9 cellular contexts compared by ENCODE assay signal in the genomic region with DNA sequence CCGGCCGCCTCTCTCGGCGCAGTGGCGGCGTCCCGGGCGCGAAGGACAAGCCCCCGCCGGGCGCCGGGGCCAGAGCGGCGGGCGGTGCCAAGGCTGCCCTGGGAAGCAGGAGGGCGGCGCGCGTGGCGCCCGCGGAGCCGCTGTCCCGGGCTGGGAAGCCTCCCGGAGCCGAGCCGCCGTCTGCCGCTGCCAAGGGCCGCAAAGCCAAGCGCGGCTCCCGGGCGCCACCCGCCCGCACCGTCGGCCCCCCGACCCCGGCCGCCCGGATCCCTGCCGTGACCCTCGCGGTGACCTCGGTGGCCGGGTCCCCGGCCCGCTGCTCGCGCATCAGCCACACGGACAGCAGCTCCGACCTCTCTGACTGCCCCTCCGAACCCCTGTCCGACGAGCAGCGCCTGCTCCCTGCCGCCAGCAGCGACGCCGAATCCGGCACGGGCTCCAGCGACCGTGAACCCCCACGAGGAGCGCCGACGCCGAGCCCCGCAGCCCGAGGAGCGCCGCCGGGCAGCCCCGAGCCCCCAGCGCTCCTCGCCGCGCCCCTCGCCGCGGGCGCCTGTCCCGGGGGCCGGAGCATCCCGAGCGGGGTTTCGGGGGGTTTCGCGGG. TPM values are rescaled to one million over a fixed set of nuclear protein-coding genes. Genes with fewer than 3 reads are reported as not detected.
DNase-seq lines count a peak whose midpoint lies in the region; ATAC-seq, FAIRE-seq and TF ChIP-seq lines count a peak whose summit lies in the region.
"Had no signal": no experiment of that assay in that cellular context is flagged by ENCODE, and none has a peak within 500 bp of the region (broad histone marks: within the 10 kb centered on the region; RNA-seq: fewer than 3 reads in every experiment).

No MANE protein-coding gene starts in this region.

- H3F3A ChIP-seq in MM.1S (ENCODE audit: insufficient read depth, low read length), result peaks cover 13% of the 10 kb centered on the region

- H3K9me3 ChIP-seq in MM.1S (replicated peaks; ENCODE audit: insufficient read depth, low read length), result no peaks in the 10 kb centered on the region

- ATAC-seq in activated naive CD4-positive, alpha-beta T cell treated with anti-CD3 and anti-CD28 coated beads, Interleukin-2, amount 50 U/mL, for 72 hours, result no peak
- ATAC-seq in GM21576 (IDR thresholded peaks at IDR 0.05; ENCODE audit: unreplicated experiment), result no peak

- H3K27ac ChIP-seq in MM.1S (ENCODE audit: low read length), result peak overlapping the region; percentile 51; the same call in 1 of the 2 replicates

- peaks cover 0 to 5% of the 10 kb centered on the region in 2 donors for H3K36me3 Mint-ChIP-seq in activated naive CD4-positive, alpha-beta T cell treated with anti-CD3 and anti-CD28 coated beads, Interleukin-2, amount 50 U/mL, for 72 hours
- H3K36me3 Mint-ChIP-seq in dendritic cell treated with granulocyte-macrophage colony-stimulating factor and Interleukin-4, amounts not matched to agents 40 ng/mL and 50 ng/mL, for 4 days (ENCODE audit: low read depth), result peaks cover 7% of the 10 kb centered on the region

- TF ChIP-seq CTCF in MM.1S (IDR thresholded peaks at IDR 0.05; ENCODE audit: low read length), result no peak

- FAIRE-seq in urothelium cell line (lab: Jason Lieb, UNC), result no peak

- H3K4me3 ChIP-seq in MM.1S (ENCODE audit: low read length), result peak overlapping the region; percentile 96

- no peaks in the 10 kb centered on the region for H3K9me2 ChIP-seq in MM.1S (replicated peaks; ENCODE audit: insufficient read depth, low read length)

- peak overlapping the region; percentile 70 for H2AFZ ChIP-seq in MM.1S (ENCODE audit: low read length)

- peaks cover 64% of the 10 kb centered on the region for H3K4me1 Mint-ChIP-seq in dendritic cell treated with granulocyte-macrophage colony-stimulating factor and Interleukin-4, amounts not matched to agents 40 ng/mL and 50 ng/mL, for 4 days (ENCODE audit: low read depth)

- peaks cover 18% of the 10 kb centered on the region for H3K4me1 ChIP-seq in MM.1S (ENCODE audit: low read length)

- H3K27ac Mint-ChIP-seq in activated naive CD4-positive, alpha-beta T cell treated with anti-CD3 and anti-CD28 coated beads, Interleukin-2, amount 50 U/mL, for 72 hours, result no peak overlapping the region
- H3K27ac Mint-ChIP-seq in dendritic cell treated with granulocyte-macrophage colony-stimulating factor and Interleukin-4, amounts not matched to agents 40 ng/mL and 50 ng/mL, for 4 days, result no peak overlapping the region

- H3K4me2 ChIP-seq in MM.1S (ENCODE audit: low read depth, low read length), result peak overlapping the region; percentile 94; the same call in 1 of the 2 replicates

- DNase-seq in activated naive CD4-positive, alpha-beta T cell treated with Interleukin-2 at 50 U/mL for 16 hours, result peak; percentile 22
- DNase-seq in activated naive CD4-positive, alpha-beta T cell treated with anti-CD3 and anti-CD28 coated beads, Interleukin-2, amount 50 U/mL, for 72 hours (ENCODE audit: low spot score in 2 of 2), result no peak
- DNase-seq in MM.1S (peak; percentile 29), midbrain (lab: John Stamatoyannopoulos, UW) (peak; percentile 19), urothelium cell line (ENCODE audit: low spot score) (peak; percentile 50), NCI-H526 treated with DMSO at 0.1 percent for 48 hours (lab: John Stamatoyannopoulos, UW) (no peak)

- H3K79me2 ChIP-seq in MM.1S (ENCODE audit: low read length), result peaks cover 45% of the 10 kb centered on the region

- no peaks in the 10 kb centered on the region for H3K27me3 ChIP-seq in MM.1S (replicated peaks; ENCODE audit: insufficient read depth, low read length)

- H3K4me3 Mint-ChIP-seq in dendritic cell treated with granulocyte-macrophage colony-stimulating factor and Interleukin-4, amounts not matched to agents 40 ng/mL and 50 ng/mL, for 4 days, result peak overlapping the region; percentile 94

- H3K9ac ChIP-seq in MM.1S (ENCODE audit: low read length), result peak overlapping the region; percentile 69

- intact Hi-C loops in dendritic cell treated with granulocyte-macrophage colony-stimulating factor and Interleukin-4, amounts not matched to agents 40 ng/mL and 50 ng/mL, for 4 days (cut with micrococcal nuclease), result loop anchor here (10.0 kb wide), 2 partner anchors 91 to 629 kb away; a partner anchor contains a TSS

- peaks cover 56% of the 10 kb centered on the region for H3K27me3 Mint-ChIP-seq in dendritic cell treated with granulocyte-macrophage colony-stimulating factor and Interleukin-4, amounts not matched to agents 40 ng/mL and 50 ng/mL, for 4 days

- no peaks in the 10 kb centered on the region for H3K36me3 ChIP-seq in MM.1S (replicated peaks; ENCODE audit: insufficient read depth, low read length)

- no peaks in the 10 kb centered on the region for H4K20me1 ChIP-seq in MM.1S (ENCODE audit: insufficient read depth, low read length)

- no peaks in the 10 kb centered on the region for H3K9me3 Mint-ChIP-seq in activated naive CD4-positive, alpha-beta T cell treated with anti-CD3 and anti-CD28 coated beads, Interleukin-2, amount 50 U/mL, for 72 hours
- no peaks in the 10 kb centered on the region for H3K9me3 Mint-ChIP-seq in dendritic cell treated with granulocyte-macrophage colony-stimulating factor and Interleukin-4, amounts not matched to agents 40 ng/mL and 50 ng/mL, for 4 days
- H3K9me3 Mint-ChIP-seq: stimulated activated naive CD8-positive, alpha-beta T cell treated with anti-CD3 and anti-CD28 coated beads, Interleukin-15, Interleukin-2, amounts not matched to agents 100 ng/mL and 50 ng/mL, for 24 hours had no signal

RNA-seq across cellular contexts. Expression of a gene that starts 0.7 kb away (rescaled TPM):
- under 1 TPM; 0.06 to 0.66 TPM for total RNA-seq in activated naive CD4-positive, alpha-beta T cell treated with anti-CD3 and anti-CD28 coated beads, Interleukin-2, amount 50 U/mL, for 72 hours

Comparison
In these comparisons a context has a peak if more than half of its experiments do, and no peak if none do; other contexts are left out.
1. DNase-seq: peak in activated naive CD4-positive, alpha-beta T cell treated with Interleukin-2 at 50 U/mL for 16 hours (single experiment), MM.1S (single experiment), midbrain (single experiment) and urothelium cell line (single experiment); none in activated naive CD4-positive, alpha-beta T cell treated with anti-CD3 and anti-CD28 coated beads, Interleukin-2, amount 50 U/mL, for 72 hours (0 of 2) and NCI-H526 treated with DMSO at 0.1 percent for 48 hours (single experiment).